In the genomic region with DNA sequence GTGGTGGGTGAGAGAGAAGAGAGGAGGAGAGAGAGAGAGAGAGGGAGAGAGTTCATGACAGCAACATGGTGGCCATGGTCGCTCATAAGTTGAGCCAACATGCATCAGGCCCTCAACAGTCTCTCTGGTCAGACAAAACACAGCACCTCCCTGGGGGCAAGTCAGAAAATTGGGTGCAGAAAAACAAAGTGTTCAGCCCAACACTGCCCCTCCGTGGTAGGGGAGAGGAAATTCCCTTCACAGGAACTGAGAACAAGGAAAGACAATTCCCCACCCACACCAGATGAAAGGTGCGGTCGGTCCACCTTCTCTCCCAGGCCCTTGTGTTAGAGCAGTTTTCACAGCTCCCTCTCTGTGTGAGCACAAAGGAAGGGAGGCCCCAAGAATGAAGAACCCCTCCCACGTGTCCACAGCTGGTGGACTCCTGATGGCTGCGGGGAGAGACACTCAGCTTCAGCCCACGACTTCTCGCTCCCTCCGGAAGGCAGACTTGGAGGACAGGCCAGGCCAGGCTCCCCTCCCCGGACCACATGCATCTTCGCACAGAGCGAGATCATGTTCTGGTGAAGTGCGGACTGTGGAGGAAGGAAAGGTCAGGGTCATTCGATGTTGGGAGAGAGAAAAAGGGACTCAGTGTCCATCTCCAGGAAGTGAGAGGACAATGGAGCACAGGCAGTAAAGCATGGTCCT, we compare ENCODE assay signal across 8 cellular contexts.
DNase-seq lines count a peak whose midpoint lies in the region; ATAC-seq and TF ChIP-seq lines count a peak whose summit lies in the region.

No MANE protein-coding gene starts in this region.

- peaks cover 3% of the 10 kb centered on the region for H3K4me1 ChIP-seq in CD8-positive, alpha-beta T cell (ENCODE audit: insufficient read depth, low read length)
- peaks cover 48% of the 10 kb centered on the region for H3K4me1 ChIP-seq in Panc1 (ENCODE audit: control insufficient read depth, insufficient read depth, low read length)
- H3K4me1 ChIP-seq in prostate gland (replicated peaks): no peaks in the 10 kb centered on the region

- CTCF ChIA-PET in CD8-positive, alpha-beta T cell (lab: Charles Lee): interaction anchor here (0.7 to 3.0 kb wide), 2 partner anchors 8 to 11 kb away, joined by 3 to 15 read pairs; no protein-coding TSS in a partner anchor
- CTCF ChIA-PET in Panc1 (lab: Charles Lee): interaction anchor here (0.7 kb wide), 1 partner anchor 590 kb away, joined by 3 read pairs; no protein-coding TSS in a partner anchor

- no peaks in the 10 kb centered on the region for H3K9me3 Mint-ChIP-seq in CD8-positive, alpha-beta T cell

- no peaks in the 10 kb centered on the region for H3K27me3 ChIP-seq in CD8-positive, alpha-beta T cell (ENCODE audit: insufficient read depth, low read length)
- H3K27me3 ChIP-seq in Panc1 (ENCODE audit: control insufficient read depth, insufficient read depth, low read length) (no peaks in the 10 kb centered on the region), prostate gland (replicated peaks; ENCODE audit: insufficient read depth) (no peaks in the 10 kb centered on the region)

- H3K4me3 Mint-ChIP-seq in CD8-positive, alpha-beta T cell: no peak overlapping the region

- H3K27ac ChIP-seq in CD8-positive, alpha-beta T cell (ENCODE audit: low read depth, low read length): no peak overlapping the region
- H3K27ac ChIP-seq in Panc1 (ENCODE audit: low read length) (peak overlapping the region; percentile 78), prostate gland (no peak overlapping the region)

- peak in 5 of 7 experiments; percentile 15 to 60 (median 34) for DNase-seq in CD8-positive, alpha-beta T cell
- DNase-seq in HFF-Myc (ENCODE audit: extremely low read depth, low read depth) (peak; percentile 49), Panc1 (ENCODE audit: low read depth, low spot score) (no peak), glomerular visceral epithelial cell (ENCODE audit: extremely low spot score) (peak; percentile 52), prostate gland (ENCODE audit: low spot score) (no peak)
- peak; percentile 25 for DNase-seq in activated T-helper 9 cell treated with anti-CD3 and anti-CD28 coated beads, Interleukin-2, amount 50 U/mL, for 16 hours (ENCODE audit: low read depth)

- H3K36me3 Mint-ChIP-seq in CD8-positive, alpha-beta T cell: no peaks in the 10 kb centered on the region

- POLR2A ChIA-PET in CD8-positive, alpha-beta T cell (lab: Charles Lee): no interaction called here
- POLR2A ChIA-PET in Panc1 (lab: Charles Lee): interaction anchor here (0.6 kb wide), 1 partner anchor 578 kb away, joined by 3 read pairs; no protein-coding TSS in a partner anchor

- no peak for ATAC-seq in CD8-positive, alpha-beta T cell
- ATAC-seq in Panc1 (no peak), GM21526 (IDR thresholded peaks at IDR 0.05; ENCODE audit: low FRiP score, unreplicated experiment) (no peak), GM19035 (IDR thresholded peaks at IDR 0.05; ENCODE audit: unreplicated experiment) (no peak)

- intact Hi-C loops in CD8-positive, alpha-beta T cell (cut with DNase I, micrococcal nuclease): loop anchor here in 1 of 2 experiments (5.0 to 10.0 kb wide), 2 partner anchors 585 to 887 kb away; no protein-coding TSS in a partner anchor
- intact Hi-C loops in Panc1 (cut with micrococcal nuclease; ENCODE audit: unreplicated experiment): no loop called here
- intact Hi-C loops in prostate gland (cut with DNase I): no loop called here

- no peaks in the 10 kb centered on the region for H3K9me3 ChIP-seq in CD8-positive, alpha-beta T cell (ENCODE audit: low read length)
- H3K9me3 ChIP-seq in Panc1 (ENCODE audit: control insufficient read depth, insufficient read depth, low read depth, low read length) (no peaks in the 10 kb centered on the region), prostate gland (no peaks in the 10 kb centered on the region)

- TF ChIP-seq POLR2A in prostate gland (IDR thresholded peaks at IDR 0.05): no peak

- no peak overlapping the region for H3K4me3 ChIP-seq in CD8-positive, alpha-beta T cell (ENCODE audit: low read depth, low read length)
- H3K4me3 ChIP-seq in HFF-Myc (replicated peaks; ENCODE audit: low read depth, low read length): no peak overlapping the region
- no peak overlapping the region for H3K4me3 ChIP-seq in Panc1 (ENCODE audit: low read depth in 2 of 2, low read length in 2 of 2)
- H3K4me3 ChIP-seq in prostate gland: no peak overlapping the region

- peaks cover 10% of the 10 kb centered on the region for H3K4me1 Mint-ChIP-seq in CD8-positive, alpha-beta T cell (ENCODE audit: low read depth)

- WGBS in prostate gland: 71% methylated on average over 14 of the region's 14 CpGs

- peaks cover 3% of the 10 kb centered on the region for H3K27me3 Mint-ChIP-seq in CD8-positive, alpha-beta T cell (ENCODE audit: low read depth)

- no peak for TF ChIP-seq CTCF in CD8-positive, alpha-beta T cell (IDR thresholded peaks at IDR 0.05)
- TF ChIP-seq CTCF in HFF-Myc (IDR thresholded peaks at IDR 0.05; ENCODE audit: low read depth, low read length, missing control alignments) (peak; percentile 71), Panc1 (IDR thresholded peaks at IDR 0.05) (peak; percentile 83), prostate gland (IDR thresholded peaks at IDR 0.05) (peak in 3 of 4 experiments; percentile 43 to 69 (median 53))

- H3K27ac Mint-ChIP-seq in CD8-positive, alpha-beta T cell: no peak overlapping the region

- in situ Hi-C loops in Panc1 (cut with HindIII; ENCODE audit: low pct_unique_long_range_greater_than_20kb, low sequenced_read_pairs): no loop called here

- BruUV-seq in Panc1 (replicated peaks; lab: Mats Ljungman, UMichigan): no TSS peak

- H3K36me3 ChIP-seq in CD8-positive, alpha-beta T cell (ENCODE audit: insufficient read depth, low read length): no peaks in the 10 kb centered on the region
- H3K36me3 ChIP-seq in Panc1 (ENCODE audit: control insufficient read depth, insufficient read depth, low read length) (no peaks in the 10 kb centered on the region), prostate gland (no peaks in the 10 kb centered on the region)

Comparison
In these comparisons a context has a peak if more than half of its experiments do, and no peak if none do; other contexts are left out.
1. DNase-seq: peak in CD8-positive, alpha-beta T cell (5 of 7), HFF-Myc (single experiment), activated T-helper 9 cell treated with anti-CD3 and anti-CD28 coated beads, Interleukin-2, amount 50 U/mL, for 16 hours (single experiment) and glomerular visceral epithelial cell (single experiment); none in Panc1 (single experiment) and prostate gland (single experiment).